In the genomic region with DNA sequence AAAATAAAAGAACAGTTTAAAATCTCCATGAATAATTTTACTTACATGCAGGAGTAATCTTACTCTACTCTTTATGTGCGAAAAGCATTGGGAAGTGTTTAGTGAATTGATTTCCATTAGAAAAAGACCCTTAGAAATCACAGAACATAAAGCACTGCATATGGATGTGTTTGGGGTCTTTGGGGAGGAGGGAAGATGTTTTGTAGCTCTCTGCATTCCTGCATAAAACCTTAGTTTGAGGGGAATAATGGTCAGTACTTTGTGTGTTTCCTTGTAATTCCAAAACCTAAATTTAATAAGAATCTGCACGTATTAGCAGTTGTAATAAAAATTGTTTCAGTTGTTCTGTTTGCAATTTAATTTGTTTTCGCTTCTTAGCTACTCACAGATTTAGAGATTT, we compare ENCODE assay signal across 8 cellular contexts.
A peak's percentile ranks its signal among the peaks of the same experiment; 100 is the strongest.
DNase-seq lines count a peak whose midpoint lies in the region; ATAC-seq, FAIRE-seq and TF ChIP-seq lines count a peak whose summit lies in the region.

No MANE protein-coding gene starts in this region.

- H3K9me3 Mint-ChIP-seq in brain (no peaks in the 10 kb centered on the region), mesothelial cell of epicardium (no peaks in the 10 kb centered on the region)

- H3K36me3 ChIP-seq in cardiac muscle cell (no peaks in the 10 kb centered on the region), urinary bladder (ENCODE audit: insufficient read depth) (peaks cover 3% of the 10 kb centered on the region)

- H3K4me1 ChIP-seq in cardiac muscle cell (ENCODE audit: low read depth) (peaks cover 35% of the 10 kb centered on the region), urinary bladder (ENCODE audit: insufficient read depth) (no peaks in the 10 kb centered on the region)

- intact Hi-C loops in Right ventricle myocardium superior (cut with DNase I) = no loop called here

- H3K4me3 Mint-ChIP-seq in brain (peak overlapping the region; percentile 83 to 95 (median 92)), mesothelial cell of epicardium (peak overlapping the region; percentile 75)

- peak overlapping the region; percentile 95 to 98 (median 96) for H3K27ac Mint-ChIP-seq in brain
- peak overlapping the region; percentile 96 for H3K27ac Mint-ChIP-seq in mesothelial cell of epicardium

- H3K4me1 Mint-ChIP-seq in brain (peaks cover 67% of the 10 kb centered on the region), mesothelial cell of epicardium (peaks cover 57% of the 10 kb centered on the region)

- peaks cover 20% of the 10 kb centered on the region for H3K36me3 Mint-ChIP-seq in brain
- peaks cover 10% of the 10 kb centered on the region for H3K36me3 Mint-ChIP-seq in mesothelial cell of epicardium

- ATAC-seq in Right ventricle myocardium superior (ENCODE audit: poor library complexity) (no peak), HG03378 (IDR thresholded peaks at IDR 0.05; ENCODE audit: unreplicated experiment) (no peak)

- H3K9me3 ChIP-seq in cardiac muscle cell (ENCODE audit: low read depth) = no peaks in the 10 kb centered on the region

- peak overlapping the region; percentile 26 for H3K4me3 ChIP-seq in cardiac muscle cell
- H3K4me3 ChIP-seq in urinary bladder (ENCODE audit: low read depth, low read length) = peak overlapping the region; percentile 44

- H3K27ac ChIP-seq in cardiac muscle cell (no peak overlapping the region), urinary bladder (ENCODE audit: low read depth) (peak overlapping the region; percentile 56)

- no peaks in the 10 kb centered on the region for H3K27me3 Mint-ChIP-seq in brain
- no peaks in the 10 kb centered on the region for H3K27me3 Mint-ChIP-seq in mesothelial cell of epicardium (ENCODE audit: low read depth)

- peak in 1 of 2 donors; percentile 12 for DNase-seq in cardiac muscle cell (ENCODE audit: low read depth in 1 of 2, low spot score in 1 of 2)
- DNase-seq in Right ventricle myocardium superior = no peak
- no peak for DNase-seq in mesothelial cell of epicardium (ENCODE audit: low spot score in 2 of 2, unreplicated experiment in 2 of 2)
- no peak for DNase-seq in RCC 7860 (ENCODE audit: low spot score)
- no peak for DNase-seq in AML-193 (lab: John Stamatoyannopoulos, UW)

- H3K27me3 ChIP-seq in cardiac muscle cell = no peaks in the 10 kb centered on the region

- TF ChIP-seq CTCF in cardiac muscle cell (IDR thresholded peaks at IDR 0.05; ENCODE audit: low read depth, low read length) = no peak
- TF ChIP-seq CTCF in brain (conservative IDR thresholded peaks at IDR 0.05) = no peak
- TF ChIP-seq CTCF in mesothelial cell of epicardium (IDR thresholded peaks at IDR 0.05; ENCODE audit: unreplicated experiment) = no peak

- 22% methylated on average over 3 of the region's 3 CpGs for WGBS in urinary bladder

- no peak for FAIRE-seq in RCC 7860 (lab: Jason Lieb, UNC)
